In genomic region chr1:202144510-202145324, GRCh38 we compare ENCODE assay signal across 8 cellular contexts. TPM values are rescaled to one million over a fixed set of nuclear protein-coding genes. Genes with fewer than 3 reads are reported as not detected.
DNase-seq lines count a peak whose midpoint lies in the region; ATAC-seq, FAIRE-seq and TF ChIP-seq lines count a peak whose summit lies in the region.

ARL8A (minus strand) TSS chr1:202144737; CDS start chr1:202144572, 165 bp downstream.

- ATAC-seq in HCT116 (peak; percentile 84), HG03025 (IDR thresholded peaks at IDR 0.05; ENCODE audit: low FRiP score, unreplicated experiment) (no peak)

- H4K20me1 ChIP-seq in HCT116 (ENCODE audit: insufficient read depth) (no peaks in the 10 kb centered on the region), keratinocyte (ENCODE audit: control insufficient read depth, extremely low read depth, insufficient read depth, low read length) (peaks cover 6% of the 10 kb centered on the region)

- H3K4me3 ChIP-seq in GM12875 (ENCODE audit: low read depth, low read length) (peak within 1 kb of the TSS; percentile 84), HCT116 (replicated peaks in 1 of 2; ENCODE audit: low read depth in 1 of 2, low read length in 2 of 2) (peak within 1 kb of the TSS; percentile 77), keratinocyte (ENCODE audit: control insufficient read depth in 2 of 3, extremely low read depth in 1 of 3, insufficient read depth in 2 of 3, low read depth in 1 of 3, low read length in 3 of 3) (peak within 1 kb of the TSS; percentile 53 to 98 (median 66))

- no peaks in the 10 kb centered on the region for H3K9me2 ChIP-seq in HCT116 (ENCODE audit: insufficient read depth)

- peak within 1 kb of the TSS; percentile 4 for H2AFZ ChIP-seq in HCT116 (ENCODE audit: low read depth, low read length, poor library complexity, severe bottlenecking)
- H2AFZ ChIP-seq in keratinocyte (ENCODE audit: control insufficient read depth, low read length), result peak within 1 kb of the TSS; percentile 68

- POLR2A ChIA-PET in HCT116 (lab: Charles Lee), result no interaction called here

- H3K27me3 ChIP-seq in HCT116 (ENCODE audit: insufficient read depth, low read length) (no peaks in the 10 kb centered on the region), keratinocyte (ENCODE audit: control insufficient read depth, extremely low read depth, insufficient read depth, low read length) (no peaks in the 10 kb centered on the region)

- H3K9ac ChIP-seq in HCT116 (ENCODE audit: low read length) (peak within 1 kb of the TSS; percentile 83), keratinocyte (ENCODE audit: control insufficient read depth, extremely low read depth, insufficient read depth, low read length) (peak within 1 kb of the TSS; percentile 78)

- no peak for FAIRE-seq in keratinocyte (lab: Jason Lieb, UNC)

- H3K79me2 ChIP-seq in HCT116 (ENCODE audit: insufficient read depth, low read length) (peaks cover 41% of the 10 kb centered on the region), keratinocyte (ENCODE audit: control insufficient read depth, insufficient read depth, low read length) (peaks cover 45% of the 10 kb centered on the region)

- no peak for DNase-seq in HCT116 (ENCODE audit: low read depth, low spot score)
- peak; percentile 35 for DNase-seq in NCI-H1092 (lab: John Stamatoyannopoulos, UW)
- DNase-seq in activated CD4-positive, CD25-positive, alpha-beta regulatory T cell (lab: John Stamatoyannopoulos, UW), result peak; percentile 47 to 56 (median 54)
- DNase-seq in cerebellar cortex (ENCODE audit: low spot score), result peak; percentile 51
- DNase-seq in keratinocyte (ENCODE audit: low read depth, low spot score), result no peak
- DNase-seq in stimulated activated CD4-positive, alpha-beta T cell treated with anti-CD3 and anti-CD28 coated beads, Interleukin-12 subunit alpha, Interleukin-12 subunit beta, amount 100 ng/mL, for 4 hours, result peak; percentile 71

- H3K4me1 ChIP-seq in HCT116 (ENCODE audit: control insufficient read depth in 1 of 2, insufficient read depth in 2 of 2, low read length in 2 of 2), result peaks cover 5 to 20% of the 10 kb centered on the region in 2 experiments; a peak in 3 of 4 replicates
- H3K4me1 ChIP-seq in keratinocyte (ENCODE audit: control insufficient read depth, extremely low read depth, insufficient read depth, low read length), result peaks cover 14% of the 10 kb centered on the region

- TF ChIP-seq CTCF in GM12875 (IDR thresholded peaks at IDR 0.05; ENCODE audit: borderline replicate concordance, insufficient read depth, low read depth, low read length), result no peak
- TF ChIP-seq CTCF in HCT116 (IDR thresholded peaks at IDR 0.05 in 2 of 3, conservative IDR thresholded peaks at IDR 0.05 in 1 of 3; ENCODE audit: borderline replicate concordance in 1 of 3, insufficient read depth in 1 of 3, low read depth in 2 of 3, low read length in 2 of 3), result no peak
- TF ChIP-seq CTCF in keratinocyte (optimal IDR thresholded peaks at IDR 0.05 in 1 of 3, IDR thresholded peaks at IDR 0.05 in 1 of 3, conservative IDR thresholded peaks at IDR 0.05 in 1 of 3; ENCODE audit: extremely low read depth in 1 of 3, insufficient read depth in 2 of 3, low read length in 3 of 3), result no peak

- TF ChIP-seq RAD21 in HCT116 (IDR thresholded peaks at IDR 0.05; ENCODE audit: low read depth), result no peak

- no peaks in the 10 kb centered on the region for H3K9me3 ChIP-seq in HCT116 (ENCODE audit: control insufficient read depth in 1 of 2, insufficient read depth in 1 of 2, low read depth in 1 of 2, low read length in 2 of 2)
- H3K9me3 ChIP-seq in keratinocyte (ENCODE audit: control insufficient read depth, low read depth, low read length), result no peaks in the 10 kb centered on the region

- dilution Hi-C loops in keratinocyte (cut with MboI; ENCODE audit: extremely low pct_ligation_motif_present, low sequenced_read_pairs), result no loop called here

- CTCF ChIA-PET in HCT116 (lab: Charles Lee), result interaction anchor here (1.0 to 1.6 kb wide), 2 partner anchors 9 to 10 kb away, joined by 3 to 5 read pairs; no protein-coding TSS in a partner anchor

- no TSS peak for BruUV-seq in HCT116 (replicated peaks; lab: Mats Ljungman, UMichigan)

- no peaks in the 10 kb centered on the region for H3K9me1 ChIP-seq in keratinocyte (ENCODE audit: control insufficient read depth, extremely low read depth, insufficient read depth, low read length)

- TF ChIP-seq POLR2A in HCT116 (IDR thresholded peaks at IDR 0.05; ENCODE audit: borderline replicate concordance, extremely low read depth, insufficient read depth, insufficient read length), result no peak

- H3K27ac ChIP-seq in HCT116 (ENCODE audit: low read depth, low read length) (peak within 1 kb of the TSS; percentile 86), keratinocyte (ENCODE audit: control insufficient read depth, insufficient read depth, low read length) (peak within 1 kb of the TSS; percentile 58)

- H3K36me3 ChIP-seq in HCT116 (ENCODE audit: control insufficient read depth in 1 of 2, insufficient read depth in 2 of 2, low read length in 2 of 2) (no peaks in the 10 kb centered on the region), keratinocyte (ENCODE audit: control insufficient read depth in 2 of 2, extremely low read depth in 1 of 2, insufficient read depth in 2 of 2, low read length in 2 of 2) (peaks cover 0 to 3% of the 10 kb centered on the region in 2 experiments)

- intact Hi-C loops in HCT116 (cut with micrococcal nuclease), result no loop called here

- RAD21 ChIA-PET in HCT116 (lab: Charles Lee; ENCODE audit: low non-redundant PET in 1 of 2, low total read pairs in 2 of 2, uncharacterized antibody in 2 of 2, unreplicated experiment in 2 of 2), result no interaction called here

- H3K4me2 ChIP-seq in HCT116 (ENCODE audit: low read length) (peak within 1 kb of the TSS; percentile 95), keratinocyte (ENCODE audit: control insufficient read depth, extremely low read depth, insufficient read depth, low read depth, low read length) (peak within 1 kb of the TSS; percentile 83)

TF ChIP-seq in HCT116, 20 proteins besides CTCF, POLR2A, EP300 and RAD21:
- TF ChIP-seq EGR1 (IDR thresholded peaks at IDR 0.05; ENCODE audit: low read depth), result no peak
- TF ChIP-seq FOSL1 (IDR thresholded peaks at IDR 0.05; ENCODE audit: low read depth), result no peak
- peak; percentile 44; the same call in 1 of the 2 replicates for TF ChIP-seq MAX (IDR thresholded peaks at IDR 0.05)
- peak; percentile 39 for TF ChIP-seq YY1 (IDR thresholded peaks at IDR 0.05; ENCODE audit: extremely low read depth, insufficient replicate concordance, low read depth, low read length)
- TF ChIP-seq ZBTB33 (IDR thresholded peaks at IDR 0.05; ENCODE audit: extremely low read depth, insufficient replicate concordance, low read length), result peak; percentile 8
- TF ChIP-seq SRF (IDR thresholded peaks at IDR 0.05; ENCODE audit: low read depth), result no peak
- TF ChIP-seq ZNF274 (IDR thresholded peaks at IDR 0.05; ENCODE audit: low read depth, low read length), result no peak
- peak; percentile 74; the same call in 1 of the 2 replicates for TF ChIP-seq POLR2AphosphoS5 (IDR thresholded peaks at IDR 0.05; ENCODE audit: low read depth, low read length)
- TF ChIP-seq ELF1 (IDR thresholded peaks at IDR 0.05; ENCODE audit: borderline replicate concordance, low read depth), result no peak
- peak; percentile 94 for TF ChIP-seq ZFX (IDR thresholded peaks at IDR 0.05)
- no peak for TF ChIP-seq JUND (IDR thresholded peaks at IDR 0.05)
TF ChIP-seq in HCT116: peak in this region for 5.

RNA-seq across cellular contexts. Expression of gene ARL8A, which starts in this region (rescaled TPM):
- 45.6 TPM for total RNA-seq in HCT116 (2021; ENCODE audit: unreplicated experiment)
- 35.2 and 36.4 TPM in 2 replicates for polyA plus RNA-seq in HCT116 (2012)
- polyA plus RNA-seq in keratinocyte, result 48.4 to 64.0 TPM (median 58.6 TPM) in 3 replicates
- 19.2 TPM for polyA plus RNA-seq in keratinocyte (2011; ENCODE audit: low read depth)
- 44.6 and 49.6 TPM in 2 replicates for polyA plus RNA-seq in keratinocyte (2011; cell fraction: cytosol; rRNA removed)
- polyA plus RNA-seq in keratinocyte (2011; cell fraction: nucleus; rRNA removed), result 41.2 and 45.1 TPM in 2 replicates
- polyA plus RNA-seq in keratinocyte (2012; ENCODE audit: low replicate concordance), result 43.5 and 73.8 TPM in 2 replicates
- 23.9 to 32.6 TPM (median 30.4 TPM) in 3 replicates for polyA minus RNA-seq in keratinocyte
- 52.6 TPM for polyA minus RNA-seq in keratinocyte (2011; cell fraction: cytosol; rRNA and poly(A)+ RNA removed)
- 13.0 and 14.0 TPM in 2 replicates for polyA minus RNA-seq in keratinocyte (2011; cell fraction: nucleus; rRNA and poly(A)+ RNA removed)

Comparison
In these comparisons a context has a peak if more than half of its experiments do, and no peak if none do; other contexts are left out.
1. DNase-seq: peak in NCI-H1092 (single experiment), activated CD4-positive, CD25-positive, alpha-beta regulatory T cell (4 of 4), cerebellar cortex (single experiment) and stimulated activated CD4-positive, alpha-beta T cell treated with anti-CD3 and anti-CD28 coated beads, Interleukin-12 subunit alpha, Interleukin-12 subunit beta, amount 100 ng/mL, for 4 hours (single experiment); none in HCT116 (single experiment) and keratinocyte (single experiment).
2. Peak in every context shown above with its lines, with median percentiles within 50 percentile points of each other: H3K4me3 ChIP-seq.